11 cellular contexts compared by ENCODE assay signal in the genomic region with DNA sequence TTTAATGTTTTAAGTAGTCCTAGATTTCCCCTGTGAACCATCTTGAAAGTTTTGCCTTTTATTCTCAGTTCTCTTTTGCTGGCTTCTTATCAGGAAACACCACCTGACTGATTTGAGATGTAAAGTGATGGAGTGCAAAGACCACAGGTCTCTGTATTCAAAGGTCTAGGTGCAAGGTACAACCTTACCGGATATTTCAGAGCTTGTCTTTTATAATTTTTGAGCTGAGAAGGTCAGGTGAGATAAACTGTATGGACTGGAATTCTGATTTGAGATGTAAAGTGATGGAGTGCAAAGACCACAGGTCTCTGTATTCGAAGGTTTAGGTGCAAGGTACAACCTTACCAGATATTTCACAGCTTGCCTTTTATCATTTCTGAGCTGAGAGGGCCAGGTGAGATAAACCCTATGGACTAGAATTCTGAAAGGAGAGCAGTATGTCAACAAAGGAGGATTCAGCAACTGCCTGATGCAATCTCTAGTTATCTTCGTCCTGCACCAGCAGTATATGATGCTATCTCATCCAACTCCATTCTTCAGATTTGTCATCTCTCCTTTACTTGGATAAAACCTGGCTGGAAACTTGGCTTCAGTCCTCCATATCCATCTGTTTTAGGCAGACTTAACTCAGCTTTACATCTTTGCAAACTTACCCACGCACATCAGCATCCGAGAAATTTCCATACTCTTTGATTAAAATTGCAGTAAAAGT.
DNase-seq lines count a peak whose midpoint lies in the region; ATAC-seq, FAIRE-seq and TF ChIP-seq lines count a peak whose summit lies in the region.
"Had no signal": no experiment of that assay in that cellular context is flagged by ENCODE, and none has a peak within 500 bp of the region (broad histone marks: within the 10 kb centered on the region; RNA-seq: fewer than 3 reads in every experiment).

No MANE protein-coding gene starts in this region.

- H4K20me1 ChIP-seq in HepG2 (ENCODE audit: insufficient read depth, low read length): no peaks in the 10 kb centered on the region

- peaks cover 5% of the 10 kb centered on the region for H3K36me3 Mint-ChIP-seq in activated naive CD4-positive, alpha-beta T cell treated with anti-CD3 and anti-CD28 coated beads, Interleukin-2, amount 50 U/mL, for 24 hours
- peaks cover 20% of the 10 kb centered on the region for H3K36me3 Mint-ChIP-seq in activated CD8-positive, alpha-beta T cell treated with anti-CD3 and anti-CD28 coated beads, Interleukin-2, amount 10 ng/mL, durations not matched to agents 7 days and 5 days (ENCODE audit: low read depth)

- H3K4me2 ChIP-seq in HepG2 (ENCODE audit: low read depth, low read length): peak overlapping the region; percentile 17

- no TSS peak for BruUV-seq in HepG2 (replicated peaks; lab: Mats Ljungman, UMichigan)

- WGBS in HepG2 (ENCODE audit: low lambda C conversion rate): 28% methylated on average over 5 of the region's 5 CpGs

- ATAC-seq in activated CD8-positive, alpha-beta T cell treated with anti-CD3 and anti-CD28 coated beads, Interleukin-2, amount 10 ng/mL, durations not matched to agents 7 days and 5 days: no peak
- ATAC-seq in HepG2: no peak; the same call in 2 of the 3 replicates

- no peak for TF ChIP-seq POLR2A in HepG2 (IDR thresholded peaks at IDR 0.05; ENCODE audit: insufficient read depth in 1 of 2, low read depth in 2 of 2, low read length in 2 of 2)
- TF ChIP-seq POLR2A in uterus (IDR thresholded peaks at IDR 0.05): no peak

- in situ Hi-C loops in HepG2 (cut with HindIII; ENCODE audit: extremely low pct_ligation_motif_present, low pct_unique_long_range_greater_than_20kb): loop anchor here (5.0 kb wide), 2 partner anchors 63 to 138 kb away; a partner anchor contains a TSS

- H3K36me3 ChIP-seq in HepG2 (replicated peaks in 1 of 2; ENCODE audit: control insufficient read depth in 1 of 2, insufficient read depth in 2 of 2, low read length in 2 of 2) (no peaks in the 10 kb centered on the region), uterus (no peaks in the 10 kb centered on the region)

- peak; percentile 21 for FAIRE-seq in HepG2 (lab: Jason Lieb, UNC)

- intact Hi-C loops in HepG2 (cut with micrococcal nuclease; ENCODE audit: unreplicated experiment) (no loop called here), uterus (cut with DNase I; ENCODE audit: low total_unique reads) (no loop called here)

- TF ChIP-seq EP300 in HepG2 (IDR thresholded peaks at IDR 0.05; ENCODE audit: low read depth in 2 of 2, low read length in 2 of 2) (peak in 1 of 2 experiments; percentile 59; a peak in 2 of 4 replicates), HepG2 (CRISPR knock-in tag; IDR thresholded peaks at IDR 0.05; ENCODE audit: borderline replicate concordance) (peak; percentile 71; the same call in 1 of the 2 replicates)

- peaks cover 72% of the 10 kb centered on the region for H3K4me1 ChIP-seq in HepG2 (ENCODE audit: insufficient read depth, low read length)
- H3K4me1 ChIP-seq in uterus: peaks cover 12 to 14% of the 10 kb centered on the region in 2 donors

- H3K27ac ChIP-seq in HepG2 (ENCODE audit: extremely low read length, insufficient read depth, low read length) (peak overlapping the region; percentile 95), uterus (peak overlapping the region; percentile 93 to 95)

- H3K27me3 Mint-ChIP-seq in activated naive CD4-positive, alpha-beta T cell treated with anti-CD3 and anti-CD28 coated beads, Interleukin-2, amount 50 U/mL, for 24 hours: no peaks in the 10 kb centered on the region
- H3K27me3 Mint-ChIP-seq in activated CD8-positive, alpha-beta T cell treated with anti-CD3 and anti-CD28 coated beads, Interleukin-2, amount 10 ng/mL, durations not matched to agents 7 days and 5 days (ENCODE audit: low read depth): no peaks in the 10 kb centered on the region

- H3K4me3 ChIP-seq in HepG2 (replicated peaks in 1 of 3; ENCODE audit: insufficient read depth in 1 of 3, low read depth in 2 of 3, low read length in 3 of 3): no peak overlapping the region
- no peak overlapping the region for H3K4me3 ChIP-seq in uterus

- no peak for DNase-seq in activated naive CD4-positive, alpha-beta T cell treated with Interleukin-2 at 50 U/mL for 16 hours
- DNase-seq in activated CD8-positive, alpha-beta T cell treated with anti-CD3 and anti-CD28 coated beads, Interleukin-2, amount 10 ng/mL, durations not matched to agents 7 days and 5 days: no peak
- DNase-seq in HepG2 (ENCODE audit: low spot score): peak; percentile 85
- DNase-seq in uterus: no peak
- no peak for DNase-seq in SK-N-DZ (ENCODE audit: low spot score)
- DNase-seq in NCI-H526 treated with DMSO at 0.1 percent for 48 hours (lab: John Stamatoyannopoulos, UW): no peak
- no peak for DNase-seq in mucosa of gallbladder (ENCODE audit: low spot score)
- DNase-seq: activated naive CD4-positive, alpha-beta T cell treated with anti-CD3 and anti-CD28 coated beads, Interleukin-2, amount 50 U/mL, for 16 hours; hypothalamus; midbrain had no signal

- H3K9me3 Mint-ChIP-seq in activated naive CD4-positive, alpha-beta T cell treated with anti-CD3 and anti-CD28 coated beads, Interleukin-2, amount 50 U/mL, for 24 hours: no peaks in the 10 kb centered on the region
- H3K9me3 Mint-ChIP-seq in activated CD8-positive, alpha-beta T cell treated with anti-CD3 and anti-CD28 coated beads, Interleukin-2, amount 10 ng/mL, durations not matched to agents 7 days and 5 days (ENCODE audit: insufficient read depth): no peaks in the 10 kb centered on the region

- peak overlapping the region; percentile 21; the same call in 1 of the 2 replicates for H3K9ac ChIP-seq in HepG2 (ENCODE audit: insufficient read depth, low read depth, low read length)

- H3K27me3 ChIP-seq in HepG2 (ENCODE audit: control insufficient read depth in 1 of 2, insufficient read depth in 2 of 2, low read length in 2 of 2) (no peaks in the 10 kb centered on the region), uterus (no peaks in the 10 kb centered on the region)

- TF ChIP-seq RAD21 in HepG2 (CRISPR knock-in tag; IDR thresholded peaks at IDR 0.05): no peak

- POLR2A ChIA-PET in activated CD8-positive, alpha-beta T cell treated with anti-CD3 and anti-CD28 coated beads, Interleukin-2, amount 10 ng/mL, durations not matched to agents 7 days and 5 days (lab: Charles Lee): interaction anchor here (0.9 to 3.8 kb wide), 3 partner anchors 16 to 92 kb away, joined by 3 to 19 read pairs (median 3); a partner anchor contains a TSS
- POLR2A ChIA-PET in HepG2 (lab: Yijun Ruan, JAX): interaction anchor here (0.6 to 6.9 kb wide), 9 partner anchors 8 to 92 kb away, joined by 3 to 258 read pairs (median 58); a partner anchor contains a TSS

- H3K9me3 ChIP-seq in HepG2 (ENCODE audit: low read length) (no peaks in the 10 kb centered on the region), uterus (no peaks in the 10 kb centered on the region)

- H3K4me3 Mint-ChIP-seq in activated naive CD4-positive, alpha-beta T cell treated with anti-CD3 and anti-CD28 coated beads, Interleukin-2, amount 50 U/mL, for 24 hours: no peak overlapping the region
- no peak overlapping the region for H3K4me3 Mint-ChIP-seq in activated CD8-positive, alpha-beta T cell treated with anti-CD3 and anti-CD28 coated beads, Interleukin-2, amount 10 ng/mL, durations not matched to agents 7 days and 5 days

- CTCF ChIA-PET in activated CD8-positive, alpha-beta T cell treated with anti-CD3 and anti-CD28 coated beads, Interleukin-2, amount 10 ng/mL, durations not matched to agents 7 days and 5 days (lab: Charles Lee): interaction anchor here (0.5 to 1.8 kb wide), 3 partner anchors 16 to 97 kb away, joined by 3 to 8 read pairs (median 4); no protein-coding TSS in a partner anchor
- CTCF ChIA-PET in HepG2 (lab: Yijun Ruan, JAX; ENCODE audit: low intra/inter-chr PET ratio, low total read pairs): no interaction called here

- no peak for TF ChIP-seq CTCF in HepG2 (CRISPR knock-in tag; IDR thresholded peaks at IDR 0.05)
- TF ChIP-seq CTCF in uterus (IDR thresholded peaks at IDR 0.05): no peak

- peak overlapping the region; percentile 59 for H3K27ac Mint-ChIP-seq in activated naive CD4-positive, alpha-beta T cell treated with anti-CD3 and anti-CD28 coated beads, Interleukin-2, amount 50 U/mL, for 24 hours
- peak overlapping the region; percentile 68 for H3K27ac Mint-ChIP-seq in activated CD8-positive, alpha-beta T cell treated with anti-CD3 and anti-CD28 coated beads, Interleukin-2, amount 10 ng/mL, durations not matched to agents 7 days and 5 days

- H2AFZ ChIP-seq in HepG2 (ENCODE audit: low read length): no peak overlapping the region

- no peaks in the 10 kb centered on the region for H3K79me2 ChIP-seq in HepG2 (ENCODE audit: insufficient read depth, low read length)

- H3K4me1 Mint-ChIP-seq in activated naive CD4-positive, alpha-beta T cell treated with anti-CD3 and anti-CD28 coated beads, Interleukin-2, amount 50 U/mL, for 24 hours: peaks cover 61% of the 10 kb centered on the region
- peaks cover 50% of the 10 kb centered on the region for H3K4me1 Mint-ChIP-seq in activated CD8-positive, alpha-beta T cell treated with anti-CD3 and anti-CD28 coated beads, Interleukin-2, amount 10 ng/mL, durations not matched to agents 7 days and 5 days (ENCODE audit: low read depth)

TF ChIP-seq in HepG2, 621 proteins besides CTCF, POLR2A, EP300 and RAD21 (continues in another document):
- TF ChIP-seq, protein P1, sequence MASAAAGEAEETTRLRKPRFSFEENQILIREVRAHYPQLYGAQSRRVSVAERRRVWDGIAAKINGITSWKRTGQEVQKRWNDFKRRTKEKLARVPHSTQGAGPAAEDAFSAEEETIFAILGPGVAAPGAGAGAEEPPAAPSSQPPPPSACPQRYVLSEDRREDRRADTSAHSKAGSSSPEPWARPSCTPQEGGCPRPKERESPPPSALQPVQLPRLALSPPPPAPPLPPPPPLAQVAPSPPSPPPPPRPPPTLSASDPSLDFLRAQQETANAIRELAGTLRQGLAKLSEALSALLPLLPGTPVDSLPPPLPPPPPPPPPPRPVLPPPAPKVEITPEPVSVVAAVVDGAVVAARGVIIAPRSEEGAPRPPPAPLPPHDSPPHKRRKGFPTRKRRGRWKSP (CRISPR knock-in tag; IDR thresholded peaks at IDR 0.05): no peak
- TF ChIP-seq, protein P2, sequence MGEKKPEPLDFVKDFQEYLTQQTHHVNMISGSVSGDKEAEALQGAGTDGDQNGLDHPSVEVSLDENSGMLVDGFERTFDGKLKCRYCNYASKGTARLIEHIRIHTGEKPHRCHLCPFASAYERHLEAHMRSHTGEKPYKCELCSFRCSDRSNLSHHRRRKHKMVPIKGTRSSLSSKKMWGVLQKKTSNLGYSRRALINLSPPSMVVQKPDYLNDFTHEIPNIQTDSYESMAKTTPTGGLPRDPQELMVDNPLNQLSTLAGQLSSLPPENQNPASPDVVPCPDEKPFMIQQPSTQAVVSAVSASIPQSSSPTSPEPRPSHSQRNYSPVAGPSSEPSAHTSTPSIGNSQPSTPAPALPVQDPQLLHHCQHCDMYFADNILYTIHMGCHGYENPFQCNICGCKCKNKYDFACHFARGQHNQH (CRISPR knock-in tag; IDR thresholded peaks at IDR 0.05): peak; percentile 58; the same call in 1 of the 2 replicates
- TF ChIP-seq TCF12 (IDR thresholded peaks at IDR 0.05) (no peak), TCF12 (CRISPR knock-in tag; IDR thresholded peaks at IDR 0.05) (no peak), MIER3 (CRISPR knock-in tag; IDR thresholded peaks at IDR 0.05; ENCODE audit: borderline replicate concordance) (0 out of 2 replicates have a peak, but pooled peaks have one; percentile 18)
